In genomic region chr15:38683382-38684242, GRCh38 we compare ENCODE assay signal across 8 cellular contexts.
DNase-seq lines count a peak whose midpoint lies in the region; ATAC-seq, FAIRE-seq and TF ChIP-seq lines count a peak whose summit lies in the region.

No MANE protein-coding gene starts in this region.

- peak; percentile 98 for ATAC-seq in left lung

- no peak overlapping the region for H3K18ac ChIP-seq in H9 (ENCODE audit: insufficient read length, low read depth, low read length)

- H3K27ac ChIP-seq in H9 (ENCODE audit: insufficient read length, low read depth, low read length) (no peak overlapping the region), VCaP (no peak overlapping the region), left lung (no peak overlapping the region)

- H3K79me1 ChIP-seq in H9 (ENCODE audit: insufficient read depth, low read depth, low read length, poor library complexity, severe bottlenecking) = no peaks in the 10 kb centered on the region

- H4K5ac ChIP-seq in H9 (ENCODE audit: insufficient read length, low read depth, low read length) = no peak overlapping the region

- no peak overlapping the region for H3K9ac ChIP-seq in H9 (ENCODE audit: extremely low read depth, insufficient read length, low read length)

- H3K27me3 ChIP-seq in H9 (ENCODE audit: insufficient read depth, low read length) (no peaks in the 10 kb centered on the region), bronchial epithelial cell (ENCODE audit: control insufficient read depth, insufficient read depth, low read length) (no peaks in the 10 kb centered on the region), left lung (no peaks in the 10 kb centered on the region)

- H2AFZ ChIP-seq in H9 (ENCODE audit: low read length) = no peak overlapping the region

- H3K36me3 Mint-ChIP-seq in H9 (ENCODE audit: insufficient read depth in 1 of 3, low read depth in 3 of 3) = peaks cover 0 to 4% (median 0%) of the 10 kb centered on the region in 3 experiments; a peak in 2 of 7 replicates

- no peaks in the 10 kb centered on the region for H3K23me2 ChIP-seq in H9 (ENCODE audit: insufficient read length, low read depth, low read length, poor library complexity, severe bottlenecking)

- H3K4me3 Mint-ChIP-seq in H9 = no peak overlapping the region

- H3K4me3 ChIP-seq in bronchial epithelial cell (ENCODE audit: low read depth, low read length) (no peak overlapping the region), left lung (no peak overlapping the region)

- no peak overlapping the region for H3K23ac ChIP-seq in H9 (ENCODE audit: insufficient read length, low read depth, low read length)

- DNase-seq in NCI-H1092 treated with DMSO at 0.1 percent for 48 hours (lab: John Stamatoyannopoulos, UW) = peak; percentile 26
- no peak for DNase-seq in NCI-H1092 (lab: John Stamatoyannopoulos, UW)
- DNase-seq in H9 = peak; percentile 49
- DNase-seq in MV-4-11 (lab: John Stamatoyannopoulos, UW) = peak; percentile 42
- peak; percentile 42 for DNase-seq in bronchial epithelial cell (ENCODE audit: low read depth)
- no peak for DNase-seq in left lung
- DNase-seq in stimulated activated CD8-positive, alpha-beta memory T cell treated with anti-CD3 and anti-CD28 coated beads, Interleukin-15, amount 100 ng/mL, for 1 hour (ENCODE audit: low read depth) = peak; percentile 51

- H2BK20ac ChIP-seq in H9 (ENCODE audit: low read depth, low read length, poor library complexity, severe bottlenecking) = no peak overlapping the region

- TF ChIP-seq CTCF in H9 (conservative IDR thresholded peaks at IDR 0.05) (peak; percentile 83), VCaP (conservative IDR thresholded peaks at IDR 0.05) (peak; percentile 85), bronchial epithelial cell (IDR thresholded peaks at IDR 0.05; ENCODE audit: insufficient read depth, low read length, severe bottlenecking) (peak; percentile 55), left lung (IDR thresholded peaks at IDR 0.05) (peak; percentile 65 to 73)

- H2BK12ac ChIP-seq in H9 (ENCODE audit: insufficient read length, low read depth, low read length) = no peak overlapping the region

- FAIRE-seq in bronchial epithelial cell (lab: Jason Lieb, UNC) = no peak

- H4K8ac ChIP-seq in H9 (replicated peaks; ENCODE audit: insufficient read length, low read depth, low read length) = no peak overlapping the region

- no peak overlapping the region for H4K91ac ChIP-seq in H9 (ENCODE audit: insufficient read length, low read depth, low read length)

- no peak overlapping the region for H2BK15ac ChIP-seq in H9 (ENCODE audit: low read depth, low read length)

- no peak overlapping the region for H3K14ac ChIP-seq in H9 (ENCODE audit: insufficient read depth, low read length)

- H3K4me2 ChIP-seq in H9 (ENCODE audit: insufficient read depth, insufficient read length, low read length) = no peak overlapping the region

- no peaks in the 10 kb centered on the region; a peak in 1 of 5 replicates for H3K9me3 Mint-ChIP-seq in H9

- no peak overlapping the region for H3K4ac ChIP-seq in H9 (ENCODE audit: low read depth, low read length)

- no peaks in the 10 kb centered on the region for H3K79me2 ChIP-seq in H9 (ENCODE audit: insufficient read depth, low read length)

- H3T11ph ChIP-seq in H9 (ENCODE audit: low read length) = no peak overlapping the region

- peaks cover 5 to 7% of the 10 kb centered on the region in 2 experiments; a peak in 3 of 4 replicates for H3K4me1 Mint-ChIP-seq in H9

- no peak overlapping the region for H3K27ac Mint-ChIP-seq in H9

- intact Hi-C loops in left lung (cut with DNase I) = loop anchor here in 1 of 2 donors (10.0 kb wide), 3 partner anchors 119 to 689 kb away; partner anchors contain the start of gene RASGRP1

- H3K36me3 ChIP-seq in bronchial epithelial cell (ENCODE audit: control insufficient read depth, insufficient read depth, low read length) = no peaks in the 10 kb centered on the region
- no peaks in the 10 kb centered on the region for H3K36me3 ChIP-seq in left lung

- no peaks in the 10 kb centered on the region; the same call in 1 of the 2 replicates for H3K27me3 Mint-ChIP-seq in H9 (ENCODE audit: low read depth)

- H2BK5ac ChIP-seq in H9 (ENCODE audit: insufficient read length, low read length) = no peak overlapping the region

- H3K4me1 ChIP-seq in H9 (ENCODE audit: insufficient read depth, low read length) (no peaks in the 10 kb centered on the region), left lung (no peaks in the 10 kb centered on the region)

- no peaks in the 10 kb centered on the region for H3K9me3 ChIP-seq in H9 (ENCODE audit: control insufficient read depth, low read depth, low read length)
- H3K9me3 ChIP-seq in left lung = no peaks in the 10 kb centered on the region

- H2BK120ac ChIP-seq in H9 (ENCODE audit: low read depth, low read length, poor library complexity, severe bottlenecking) = no peak overlapping the region

- H3K56ac ChIP-seq in H9 (ENCODE audit: insufficient read length, low read depth, low read length) = no peak overlapping the region

- H2AK5ac ChIP-seq in H9 (ENCODE audit: insufficient read length, low read length) = no peak overlapping the region

- WGBS in H9 (ENCODE audit: extremely low coverage, insufficient read length, low lambda C conversion rate) = no CpG with 5 or more reads among the region's 2 CpGs

- no peaks in the 10 kb centered on the region for H4K20me1 ChIP-seq in H9 (ENCODE audit: control insufficient read depth, insufficient read depth, insufficient read length)

Comparison
In these comparisons a context has a peak if more than half of its experiments do, and no peak if none do; other contexts are left out.
1. DNase-seq: peak in NCI-H1092 treated with DMSO at 0.1 percent for 48 hours (single experiment), H9 (single experiment), MV-4-11 (single experiment), bronchial epithelial cell (single experiment) and stimulated activated CD8-positive, alpha-beta memory T cell treated with anti-CD3 and anti-CD28 coated beads, Interleukin-15, amount 100 ng/mL, for 1 hour (single experiment); none in NCI-H1092 (single experiment) and left lung (0 of 2).
2. Peak in every context shown above with its lines, with median percentiles within 50 percentile points of each other: CTCF ChIP-seq.